In genomic region chr6:33571637-33572316, GRCh38 we compare ENCODE assay signal across 8 cellular contexts. TPM values are rescaled to one million over a fixed set of nuclear protein-coding genes. Genes with fewer than 3 reads are reported as not detected.
A peak's percentile ranks its signal among the peaks of the same experiment; 100 is the strongest.
DNase-seq lines count a peak whose midpoint lies in the region; ATAC-seq and TF ChIP-seq lines count a peak whose summit lies in the region.

No MANE protein-coding gene starts in this region.

- 38 to 47% methylated on average over 11 of the region's 11 CpGs for WGBS in GM23248 (ENCODE audit: low coverage in 1 of 2, low lambda C conversion rate in 2 of 2, missing lambda C conversion rate in 2 of 2), 2 experiments
- 44 to 55% (median 47%) methylated on average over 11 of the region's 11 CpGs for WGBS in heart left ventricle, 4 donors

- DNase-seq in GM23248 (peak; percentile 13), heart left ventricle (no peak), gastrocnemius medialis (no peak), HCEC 1CT (no peak), NCI-H1105 (lab: John Stamatoyannopoulos, UW) (no peak), SK-N-DZ (ENCODE audit: low spot score) (no peak), GM19240 (ENCODE audit: insufficient read length, low spot score) (no peak)

- TF ChIP-seq POLR2A in heart left ventricle (IDR thresholded peaks at IDR 0.05) (no peak), gastrocnemius medialis (IDR thresholded peaks at IDR 0.05) (no peak)

- H3K9ac ChIP-seq in GM23248: peak overlapping the region; percentile 80

- no peaks in the 10 kb centered on the region for H3F3A ChIP-seq in GM23248 (ENCODE audit: insufficient read depth)

- no peaks in the 10 kb centered on the region for H4K20me1 ChIP-seq in GM23248 (ENCODE audit: insufficient read depth)

- H3K79me2 ChIP-seq in GM23248 (ENCODE audit: insufficient read depth): no peaks in the 10 kb centered on the region

- in situ Hi-C loops in GM23248 (cut with MboI): no loop called here
- in situ Hi-C loops in gastrocnemius medialis (cut with MboI; ENCODE audit: low sequenced_read_pairs in 4 of 4): no loop called here

- peaks cover 3% of the 10 kb centered on the region; the same call in 1 of the 2 replicates for H3K36me3 ChIP-seq in GM23248 (ENCODE audit: low read depth)
- peaks cover 0 to 34% (median 27%) of the 10 kb centered on the region in 9 donors for H3K36me3 ChIP-seq in heart left ventricle
- H3K36me3 ChIP-seq in gastrocnemius medialis: peaks cover 0 to 24% of the 10 kb centered on the region in 2 donors

- no peaks in the 10 kb centered on the region for H3K9me2 ChIP-seq in GM23248 (ENCODE audit: insufficient read depth)

- H3K4me3 ChIP-seq in GM23248 (peak overlapping the region; percentile 94), heart left ventricle (peak overlapping the region; percentile 39 to 75 (median 67)), gastrocnemius medialis (peak overlapping the region; percentile 81 to 95 (median 94))

- H3K27me3 ChIP-seq in GM23248 (replicated peaks; ENCODE audit: insufficient read depth) (no peaks in the 10 kb centered on the region), heart left ventricle (no peaks in the 10 kb centered on the region), gastrocnemius medialis (no peaks in the 10 kb centered on the region)

- H2AFZ ChIP-seq in GM23248: peak overlapping the region; percentile 99

- H3K27ac ChIP-seq in GM23248 (peak overlapping the region; percentile 58), VCaP (peak overlapping the region; percentile 82), heart left ventricle (peak overlapping the region; percentile 70 to 92 (median 88)), gastrocnemius medialis (peak overlapping the region; percentile 88 to 98 (median 92))

- peak; percentile 2 to 27 (median 18) for ATAC-seq in heart left ventricle
- peak; percentile 7 to 23 for ATAC-seq in gastrocnemius medialis

- H3K4me2 ChIP-seq in GM23248 (ENCODE audit: unreplicated experiment): peak overlapping the region; percentile 99

- H3K9me3 ChIP-seq in GM23248 (ENCODE audit: low read depth) (no peaks in the 10 kb centered on the region), heart left ventricle (no peaks in the 10 kb centered on the region), gastrocnemius medialis (no peaks in the 10 kb centered on the region)

- no peak for TF ChIP-seq CTCF in VCaP (conservative IDR thresholded peaks at IDR 0.05)
- TF ChIP-seq CTCF in heart left ventricle (IDR thresholded peaks at IDR 0.05): no peak
- TF ChIP-seq CTCF in gastrocnemius medialis (IDR thresholded peaks at IDR 0.05 in 4 of 5, conservative IDR thresholded peaks at IDR 0.05 in 1 of 5): no peak

- intact Hi-C loops in heart left ventricle (cut with DNase I) (loop anchor here in 5 of 10 donors (2.0 to 10.0 kb wide), 4 partner anchors 119 to 157 kb away; partner anchors contain the start of genes CUTA (in 2 of the 5), PHF1 (in 2 of the 5), SYNGAP1 (in 2 of the 5) and ZBTB9 (in 1 of the 5)), gastrocnemius medialis (cut with DNase I; ENCODE audit: low total_unique reads) (loop anchor here (5.0 to 10.0 kb wide), 2 partner anchors 117 to 179 kb away; partner anchors contain the start of genes KIFC1 and ZBTB9)

- H3K4me1 ChIP-seq in GM23248 (ENCODE audit: insufficient read depth) (peaks cover 8% of the 10 kb centered on the region; the same call in 1 of the 2 replicates), heart left ventricle (peaks cover 0 to 19% (median 11%) of the 10 kb centered on the region in 12 donors), gastrocnemius medialis (peaks cover 10 to 14% of the 10 kb centered on the region in 2 donors)

RNA-seq across cellular contexts. Expression of gene BAK1, which starts 8.3 kb away (rescaled TPM):
- total RNA-seq in GM23248 (2014; rRNA removed; shearing (Covaris generic)): 18.8 and 22.5 TPM in 2 replicates
- polyA plus RNA-seq in GM23248 (2016; fragmentation: Nextera tagmentation; extraction: Ambion mirVana): 30.7 and 37.1 TPM in 2 replicates
- 10 to 100 TPM; 13.9 to 33.4 (median 18.9) TPM for total RNA-seq in heart left ventricle
- polyA plus RNA-seq in heart left ventricle: 10 to 100 TPM; 18.1 to 55.3 TPM
- 10 to 100 TPM in 1 of 4 donors, 1 to 10 TPM in 3; 5.8 to 11.7 (median 8.2) TPM for total RNA-seq in gastrocnemius medialis
- 28.7 and 29.1 TPM in 2 replicates for polyA plus RNA-seq in SK-N-DZ (2014; cell fraction: cytosol; rRNA removed)
- polyA plus RNA-seq in SK-N-DZ (2014; cell fraction: nucleus; rRNA removed): 28.0 and 29.4 TPM in 2 replicates

RNA-seq across cellular contexts. Expression of gene ITPR3, which starts 49.3 kb away (rescaled TPM):
- total RNA-seq in GM23248 (2014; rRNA removed; shearing (Covaris generic)): 10.4 and 14.3 TPM in 2 replicates
- 4.8 and 4.9 TPM in 2 replicates for polyA plus RNA-seq in GM23248 (2016; fragmentation: Nextera tagmentation; extraction: Ambion mirVana)
- 10 to 100 TPM in 2 of 9 donors, 1 to 10 TPM in 7; 4.8 to 33.5 (median 7.8) TPM for total RNA-seq in heart left ventricle
- 1 to 10 TPM; 6.1 to 8.9 TPM for polyA plus RNA-seq in heart left ventricle
- 1 to 10 TPM; 1.9 to 6.8 (median 4.2) TPM for total RNA-seq in gastrocnemius medialis
- polyA plus RNA-seq in SK-N-DZ (2014; cell fraction: cytosol; rRNA removed): not detected in 2 replicates
- 0.06 TPM in 1 of 2 replicates, not detected in the other for polyA plus RNA-seq in SK-N-DZ (2014; cell fraction: nucleus; rRNA removed)
